8 cellular contexts compared by ENCODE assay signal in the genomic region with DNA sequence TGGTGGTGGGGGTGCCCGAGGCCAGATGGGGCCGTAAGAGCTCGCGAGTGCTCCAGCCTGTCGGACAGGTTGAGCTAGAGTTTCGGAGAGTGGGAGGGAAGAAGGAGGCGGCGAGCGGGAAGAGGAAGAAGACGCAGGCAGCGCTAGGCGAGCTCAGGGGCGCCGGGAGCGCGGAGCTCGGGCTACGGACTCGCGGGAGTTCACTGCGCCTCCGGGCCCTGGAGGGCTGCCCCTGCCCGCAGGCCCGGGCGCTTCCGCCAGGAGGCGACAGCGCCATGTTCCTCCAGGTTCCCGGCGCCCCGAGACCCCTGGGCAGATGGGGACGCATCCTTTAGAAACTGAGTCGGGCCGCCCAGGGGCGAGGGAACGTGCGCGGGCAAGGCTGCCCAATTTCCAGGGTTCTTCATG. TPM values are rescaled to one million over a fixed set of nuclear protein-coding genes. Genes with fewer than 3 reads are reported as not detected.
DNase-seq lines count a peak whose midpoint lies in the region; ATAC-seq and TF ChIP-seq lines count a peak whose summit lies in the region.

No MANE protein-coding gene starts in this region.

- H3K4me3 ChIP-seq in HAP-1 = peak overlapping the region; percentile 80
- H3K4me3 ChIP-seq in fibroblast of villous mesenchyme (ENCODE audit: low read depth, low read length) = peak overlapping the region; percentile 72
- peak overlapping the region; percentile 56 for H3K4me3 ChIP-seq in psoas muscle

- ATAC-seq in psoas muscle = peak in 1 of 4 donors; percentile 36
- ATAC-seq in GM19324 (IDR thresholded peaks at IDR 0.05; ENCODE audit: low FRiP score, unreplicated experiment) = no peak

- no peaks in the 10 kb centered on the region for H3K27me3 ChIP-seq in HAP-1 (ENCODE audit: low read depth)
- H3K27me3 ChIP-seq in psoas muscle (ENCODE audit: insufficient read depth in 3 of 3, low read length in 2 of 3) = peaks cover 9 to 93% (median 48%) of the 10 kb centered on the region in 3 donors

- DNase-seq in AG08395 (ENCODE audit: low spot score) (peak; percentile 91), HAP-1 (ENCODE audit: low spot score in 2 of 2) (peak; percentile 83 to 87), SW 1271 (lab: John Stamatoyannopoulos, UW) (peak; percentile 62 to 80), fibroblast of villous mesenchyme (ENCODE audit: low read depth) (peak; percentile 72), psoas muscle (no peak), NCI-H1092 treated with DMSO at 0.1 percent for 48 hours (lab: John Stamatoyannopoulos, UW) (no peak), CD1c-positive myeloid dendritic cell (ENCODE audit: extremely low spot score) (no peak)

- peaks cover 38% of the 10 kb centered on the region for H3K4me1 ChIP-seq in HAP-1
- H3K4me1 ChIP-seq in psoas muscle = peaks cover 6% of the 10 kb centered on the region

- H3K36me3 ChIP-seq in HAP-1 (replicated peaks) (peaks cover 27% of the 10 kb centered on the region), psoas muscle (ENCODE audit: insufficient read depth in 1 of 2, low read depth in 1 of 2) (no peaks in the 10 kb centered on the region)

- H3K9me3 ChIP-seq in HAP-1 (no peaks in the 10 kb centered on the region), psoas muscle (no peaks in the 10 kb centered on the region)

- TF ChIP-seq CTCF in fibroblast of villous mesenchyme (IDR thresholded peaks at IDR 0.05; ENCODE audit: insufficient read depth, low read depth, low read length) (peak; percentile 67), psoas muscle (IDR thresholded peaks at IDR 0.05) (no peak)

- in situ Hi-C loops in HAP-1 (cut with MboI; ENCODE audit: low sequenced_read_pairs) = no loop called here

- intact Hi-C loops in psoas muscle (cut with DNase I) = no loop called here

- no peak overlapping the region for H3K27ac ChIP-seq in psoas muscle

- WGBS in psoas muscle, 3 donors = 1 to 3% (median 1%) methylated on average over 19 to 38 of the region's 38 CpGs

RNA-seq across cellular contexts. Expression of a gene that starts 1.0 kb away (rescaled TPM):
- total RNA-seq in fibroblast of villous mesenchyme (13.5 and 18.1 TPM in 2 replicates), psoas muscle (not detected)
- under 1 TPM in 2 of 3 donors, not detected in 1; 0.03 to 0.04 TPM for polyA plus RNA-seq in psoas muscle

Comparison
In these comparisons a context has a peak if more than half of its experiments do, and no peak if none do; other contexts are left out.
1. DNase-seq: peak in AG08395 (single experiment), HAP-1 (2 of 2), SW 1271 (2 of 2) and fibroblast of villous mesenchyme (single experiment); none in psoas muscle (0 of 2), NCI-H1092 treated with DMSO at 0.1 percent for 48 hours (single experiment) and CD1c-positive myeloid dendritic cell (single experiment).
2. RNA of a gene that starts 1.0 kb away (total RNA-seq): 13.5 to 18.1 TPM in fibroblast of villous mesenchyme; not detected in psoas muscle; every median in the first group is over 10 times any median in the second.
3. Peak in every context shown above with its lines, with median percentiles within 50 percentile points of each other: H3K4me3 ChIP-seq.